In genomic region chr2:205913668-205914067, GRCh38 we compare ENCODE assay signal across 24 cellular contexts.
"Had no signal": no experiment of that assay in that cellular context is flagged by ENCODE, and none has a peak within 500 bp of the region (broad histone marks: within the 10 kb centered on the region; RNA-seq: fewer than 3 reads in every experiment).

No MANE protein-coding gene starts in this region.

- H3K4me1 Mint-ChIP-seq: memory B cell, natural killer cell had no signal

- H3K27ac ChIP-seq: coronary artery, dorsolateral prefrontal cortex, spleen, suprapubic skin, tibial artery, VCaP had no signal

- H3K36me3 ChIP-seq: spleen, suprapubic skin, tibial artery had no signal

- ATAC-seq: activated T-cell treated with anti-CD3 and anti-CD28 coated beads, Interleukin-2, amount 50 U/mL, for 72 hours; left cardiac atrium; natural killer cell had no signal

- H3K27ac Mint-ChIP-seq: activated naive CD8-positive, alpha-beta T cell; activated T-cell treated with anti-CD3 and anti-CD28 coated beads, Interleukin-2, amount 50 U/mL, for 72 hours; memory B cell; natural killer cell; T-helper 1 cell treated with Interleukin-12 subunit alpha and Interleukin-12 subunit beta and Interleukin-4 antibody, amounts not matched to agents 30 μg/mL and 1 μg/mL, for 36 hours had no signal

- H3K9me3 ChIP-seq: spleen, suprapubic skin, tibial artery had no signal

- H3K4me1 ChIP-seq: spleen had no signal

- H3K4me3 ChIP-seq: coronary artery, dorsolateral prefrontal cortex, spleen, suprapubic skin, tibial artery had no signal

- H3K36me3 Mint-ChIP-seq: activated naive CD8-positive, alpha-beta T cell; memory B cell; natural killer cell had no signal

- H3K4me3 Mint-ChIP-seq: activated naive CD8-positive, alpha-beta T cell; activated T-cell treated with anti-CD3 and anti-CD28 coated beads, Interleukin-2, amount 50 U/mL, for 72 hours; memory B cell; natural killer cell; T-helper 1 cell treated with Interleukin-12 subunit alpha and Interleukin-12 subunit beta and Interleukin-4 antibody, amounts not matched to agents 30 μg/mL and 1 μg/mL, for 36 hours had no signal

- DNase-seq: activated CD4-positive, alpha-beta T cell treated with anti-CD3 and anti-CD28 coated beads for 4 hours; activated CD4-positive, alpha-beta T cell treated with anti-CD3 and anti-CD28 coated beads, Interleukin-2, amount 50 U/mL, for 4 hours; activated effector memory CD4-positive, alpha-beta T cell treated with Interleukin-2 at 50 U/mL for 16 hours; activated naive CD4-positive, alpha-beta T cell treated with Interleukin-2 at 50 U/mL for 16 hours; activated T-cell treated with anti-CD3 and anti-CD28 coated beads for 4 hours; activated T-cell treated with anti-CD3 and anti-CD28 coated beads, Interleukin-2, amount 50 U/mL, for 72 hours; anterior cingulate cortex; dorsolateral prefrontal cortex; effector memory CD4-positive, alpha-beta T cell; glutamatergic neuron; islet precursor cell; left cardiac atrium; midbrain; natural killer cell; right cardiac atrium; spleen; T-helper 9 cell; tibial artery had no signal

- H3K9me3 Mint-ChIP-seq: activated T-cell treated with anti-CD3 and anti-CD28 coated beads, Interleukin-2, amount 50 U/mL, for 72 hours; natural killer cell; T-helper 1 cell treated with Interleukin-12 subunit alpha and Interleukin-12 subunit beta and Interleukin-4 antibody, amounts not matched to agents 30 μg/mL and 1 μg/mL, for 36 hours had no signal
